ENCODE assay signal across 8 cellular contexts in the genomic region with DNA sequence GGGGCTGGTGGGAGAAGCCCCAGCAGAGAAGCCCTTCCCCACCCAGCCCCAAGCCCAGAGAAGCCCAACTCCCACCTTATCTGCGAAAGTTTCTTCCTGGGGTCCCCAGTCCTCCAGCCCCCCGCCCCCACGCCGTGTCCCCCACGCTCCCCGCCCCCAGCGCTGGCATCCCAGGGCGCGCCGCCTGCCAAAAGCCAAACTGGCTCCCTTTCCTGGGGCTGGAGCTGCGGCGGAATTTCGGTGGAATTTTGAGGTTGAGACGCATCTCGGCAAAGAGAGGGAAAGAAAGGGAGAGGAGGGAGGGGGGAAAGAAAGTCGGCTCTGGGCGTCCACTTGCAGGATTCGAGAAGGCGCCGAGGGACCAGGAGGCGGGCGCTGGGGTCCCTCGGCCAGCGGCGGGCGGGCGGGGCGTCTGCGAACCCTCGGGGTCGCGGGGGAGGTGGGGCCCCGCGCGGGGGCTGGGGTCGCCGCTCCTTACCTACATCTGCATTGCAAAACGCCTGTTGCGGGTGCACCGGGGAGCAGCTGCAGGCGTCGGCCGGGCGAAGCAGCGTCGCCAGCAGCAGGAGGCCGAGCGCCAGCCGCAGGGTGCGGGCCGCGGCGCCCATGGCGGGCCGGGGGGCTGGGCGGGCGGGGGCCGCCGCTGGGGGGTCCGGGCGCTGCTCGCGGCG. TPM values are rescaled to one million over a fixed set of nuclear protein-coding genes. Genes with fewer than 3 reads are reported as not detected.
A peak's percentile ranks its signal among the peaks of the same experiment; 100 is the strongest.
DNase-seq lines count a peak whose midpoint lies in the region; TF ChIP-seq lines count a peak whose summit lies in the region.

No MANE protein-coding gene starts in this region.

- no peak overlapping the region for H3K27ac ChIP-seq in iPS DF 6.9 (ENCODE audit: low read length)
- no peak overlapping the region for H3K27ac ChIP-seq in smooth muscle cell (ENCODE audit: low read depth)

- H3K9me3 Mint-ChIP-seq in activated CD4-positive, alpha-beta T cell treated with anti-CD3 and anti-CD28 coated beads, Interleukin-2, amount 10 ng/mL, durations not matched to agents 7 days and 5 days: no peaks in the 10 kb centered on the region
- no peaks in the 10 kb centered on the region for H3K9me3 Mint-ChIP-seq in activated T-helper 1 cell treated with anti-CD3 and anti-CD28 coated beads, Interleukin-12 subunit alpha, Interleukin-12 subunit beta, Interleukin-2, Interleukin-4 antibody, amounts not matched to agents 30 ng/mL and 10 ng/mL and 1 ng/mL, durations not matched to agents 14 hours and 24 hours and 36 hours

- peaks cover 9% of the 10 kb centered on the region for H3F3A ChIP-seq in smooth muscle cell (ENCODE audit: low read depth)

- no CpG with 5 or more reads among the region's 64 CpGs for WGBS in iPS DF 6.9 (ENCODE audit: insufficient coverage, insufficient read length)
- WGBS in smooth muscle cell (ENCODE audit: low lambda C conversion rate): 2% methylated on average over 23 of the region's 64 CpGs

- H3K9me3 ChIP-seq in iPS DF 6.9 (ENCODE audit: control insufficient read depth, insufficient read depth, low read length) (no peaks in the 10 kb centered on the region), smooth muscle cell (replicated peaks; ENCODE audit: low read depth) (no peaks in the 10 kb centered on the region)

- H3K4me3 ChIP-seq in iPS DF 6.9 (ENCODE audit: low read length) (peak overlapping the region; percentile 45), smooth muscle cell (peak overlapping the region; percentile 84)

- peak overlapping the region; percentile 50 for H3K9ac ChIP-seq in smooth muscle cell (ENCODE audit: low read depth)

- H3K36me3 Mint-ChIP-seq in activated CD4-positive, alpha-beta T cell treated with anti-CD3 and anti-CD28 coated beads, Interleukin-2, amount 10 ng/mL, durations not matched to agents 7 days and 5 days (ENCODE audit: low read depth): no peaks in the 10 kb centered on the region
- H3K36me3 Mint-ChIP-seq in activated T-helper 1 cell treated with anti-CD3 and anti-CD28 coated beads, Interleukin-12 subunit alpha, Interleukin-12 subunit beta, Interleukin-2, Interleukin-4 antibody, amounts not matched to agents 30 ng/mL and 10 ng/mL and 1 ng/mL, durations not matched to agents 14 hours and 24 hours and 36 hours (ENCODE audit: low read depth): no peaks in the 10 kb centered on the region

- TF ChIP-seq CTCF in smooth muscle cell (IDR thresholded peaks at IDR 0.05; ENCODE audit: borderline replicate concordance, insufficient read depth, poor library complexity, severe bottlenecking): no peak

- intact Hi-C loops in activated T-helper 1 cell treated with anti-CD3 and anti-CD28 coated beads, Interleukin-12 subunit alpha, Interleukin-12 subunit beta, Interleukin-2, Interleukin-4 antibody, amounts not matched to agents 30 ng/mL and 10 ng/mL and 1 ng/mL, durations not matched to agents 14 hours and 24 hours and 36 hours (cut with micrococcal nuclease): loop anchor here (1.0 to 5.0 kb wide), 2 partner anchors 37 to 59 kb away; no protein-coding TSS in a partner anchor

- peak overlapping the region; percentile 99 for H3K4me2 ChIP-seq in smooth muscle cell

- H4K20me1 ChIP-seq in smooth muscle cell (ENCODE audit: low read depth): peaks cover 49% of the 10 kb centered on the region

- H3K27ac Mint-ChIP-seq in activated CD4-positive, alpha-beta T cell treated with anti-CD3 and anti-CD28 coated beads, Interleukin-2, amount 10 ng/mL, durations not matched to agents 7 days and 5 days: no peak overlapping the region
- H3K27ac Mint-ChIP-seq in activated T-helper 1 cell treated with anti-CD3 and anti-CD28 coated beads, Interleukin-12 subunit alpha, Interleukin-12 subunit beta, Interleukin-2, Interleukin-4 antibody, amounts not matched to agents 30 ng/mL and 10 ng/mL and 1 ng/mL, durations not matched to agents 14 hours and 24 hours and 36 hours: no peak overlapping the region

- DNase-seq in activated CD4-positive, alpha-beta T cell treated with anti-CD3 and anti-CD28 coated beads, Interleukin-2, amount 10 ng/mL, durations not matched to agents 7 days and 5 days: no peak
- no peak for DNase-seq in activated CD4-positive, alpha-beta T cell treated with anti-CD3 and anti-CD28 coated beads, Interleukin-2, amount 50 U/mL, for 1 hour
- no peak for DNase-seq in activated T-helper 1 cell treated with anti-CD3 and anti-CD28 coated beads, Interleukin-12 subunit alpha, Interleukin-12 subunit beta, Interleukin-2, Interleukin-4 antibody, amounts not matched to agents 30 ng/mL and 10 ng/mL and 1 ng/mL, durations not matched to agents 14 hours and 24 hours and 36 hours (ENCODE audit: low spot score)
- DNase-seq in iPS DF 6.9 (ENCODE audit: low read depth, low spot score) (no peak), smooth muscle cell (lab: John Stamatoyannopoulos, UW; ENCODE audit: unreplicated experiment) (no peak)
- no peak for DNase-seq in NK-92 treated with Interleukin-12 subunit alpha and Interleukin-12 subunit beta, amount 100 ng/mL, for 24 hours (lab: John Stamatoyannopoulos, UW)
- DNase-seq in activated CD4-positive, CD25-positive, alpha-beta regulatory T cell (lab: John Stamatoyannopoulos, UW): no peak
- DNase-seq in stimulated activated naive CD4-positive, alpha-beta T cell treated with Interleukin-2 at 50 U/mL for 16 hours (lab: John Stamatoyannopoulos, UW): no peak

- H3K27me3 ChIP-seq in iPS DF 6.9 (ENCODE audit: control insufficient read depth, insufficient read depth, low read length) (no peaks in the 10 kb centered on the region), smooth muscle cell (ENCODE audit: low read depth) (no peaks in the 10 kb centered on the region)

- H3K27me3 Mint-ChIP-seq in activated CD4-positive, alpha-beta T cell treated with anti-CD3 and anti-CD28 coated beads, Interleukin-2, amount 10 ng/mL, durations not matched to agents 7 days and 5 days: peaks cover 26% of the 10 kb centered on the region
- peaks cover 35% of the 10 kb centered on the region for H3K27me3 Mint-ChIP-seq in activated T-helper 1 cell treated with anti-CD3 and anti-CD28 coated beads, Interleukin-12 subunit alpha, Interleukin-12 subunit beta, Interleukin-2, Interleukin-4 antibody, amounts not matched to agents 30 ng/mL and 10 ng/mL and 1 ng/mL, durations not matched to agents 14 hours and 24 hours and 36 hours (ENCODE audit: insufficient read depth)

- H3K4me1 ChIP-seq in iPS DF 6.9 (ENCODE audit: control insufficient read depth, insufficient read depth, low read length) (peaks cover 5% of the 10 kb centered on the region), smooth muscle cell (ENCODE audit: low read depth) (peaks cover 11% of the 10 kb centered on the region)

- CTCF ChIA-PET in activated CD4-positive, alpha-beta T cell treated with anti-CD3 and anti-CD28 coated beads, Interleukin-2, amount 10 ng/mL, durations not matched to agents 7 days and 5 days (lab: Charles Lee): no interaction called here

- H2AFZ ChIP-seq in smooth muscle cell (ENCODE audit: low read depth): no peak overlapping the region

- peaks cover 50% of the 10 kb centered on the region for H3K79me2 ChIP-seq in smooth muscle cell (ENCODE audit: low read depth)

- POLR2A ChIA-PET in activated CD4-positive, alpha-beta T cell treated with anti-CD3 and anti-CD28 coated beads, Interleukin-2, amount 10 ng/mL, durations not matched to agents 7 days and 5 days (lab: Charles Lee): no interaction called here

- H3K4me3 Mint-ChIP-seq in activated CD4-positive, alpha-beta T cell treated with anti-CD3 and anti-CD28 coated beads, Interleukin-2, amount 10 ng/mL, durations not matched to agents 7 days and 5 days: peak overlapping the region; percentile 66
- H3K4me3 Mint-ChIP-seq in activated T-helper 1 cell treated with anti-CD3 and anti-CD28 coated beads, Interleukin-12 subunit alpha, Interleukin-12 subunit beta, Interleukin-2, Interleukin-4 antibody, amounts not matched to agents 30 ng/mL and 10 ng/mL and 1 ng/mL, durations not matched to agents 14 hours and 24 hours and 36 hours: peak overlapping the region; percentile 47

- H3K36me3 ChIP-seq in iPS DF 6.9 (ENCODE audit: control insufficient read depth, insufficient read depth, low read length): no peaks in the 10 kb centered on the region
- H3K36me3 ChIP-seq in smooth muscle cell (ENCODE audit: low read depth): no peaks in the 10 kb centered on the region

- peaks cover 17% of the 10 kb centered on the region for H3K4me1 Mint-ChIP-seq in activated CD4-positive, alpha-beta T cell treated with anti-CD3 and anti-CD28 coated beads, Interleukin-2, amount 10 ng/mL, durations not matched to agents 7 days and 5 days
- H3K4me1 Mint-ChIP-seq in activated T-helper 1 cell treated with anti-CD3 and anti-CD28 coated beads, Interleukin-12 subunit alpha, Interleukin-12 subunit beta, Interleukin-2, Interleukin-4 antibody, amounts not matched to agents 30 ng/mL and 10 ng/mL and 1 ng/mL, durations not matched to agents 14 hours and 24 hours and 36 hours (ENCODE audit: low read depth): peaks cover 5% of the 10 kb centered on the region

RNA-seq across cellular contexts. Expression of gene TIMP2, which starts 0.6 kb away (rescaled TPM):
- 1 to 10 TPM; 2.4 to 2.6 TPM for total RNA-seq in activated CD4-positive, alpha-beta T cell treated with anti-CD3 and anti-CD28 coated beads, Interleukin-2, amount 10 ng/mL, durations not matched to agents 7 days and 5 days
- 1.0 and 1.1 TPM in 2 replicates for total RNA-seq in activated T-helper 1 cell treated with anti-CD3 and anti-CD28 coated beads, Interleukin-12 subunit alpha, Interleukin-12 subunit beta, Interleukin-2, Interleukin-4 antibody, amounts not matched to agents 30 ng/mL and 10 ng/mL and 1 ng/mL, durations not matched to agents 14 hours and 24 hours and 36 hours
- 111 TPM in 2 replicates for total RNA-seq in smooth muscle cell
- 37.8 and 40.9 TPM in 2 replicates for polyA plus RNA-seq in smooth muscle cell

RNA-seq across cellular contexts. Expression of gene CEP295NL, which starts 21.6 kb away (rescaled TPM):
- under 1 TPM in 1 of 2 experiments, not detected in 1; 0.10 TPM for total RNA-seq in activated CD4-positive, alpha-beta T cell treated with anti-CD3 and anti-CD28 coated beads, Interleukin-2, amount 10 ng/mL, durations not matched to agents 7 days and 5 days
- not detected in 2 replicates for total RNA-seq in activated T-helper 1 cell treated with anti-CD3 and anti-CD28 coated beads, Interleukin-12 subunit alpha, Interleukin-12 subunit beta, Interleukin-2, Interleukin-4 antibody, amounts not matched to agents 30 ng/mL and 10 ng/mL and 1 ng/mL, durations not matched to agents 14 hours and 24 hours and 36 hours
- total RNA-seq in smooth muscle cell: 0.85 and 1.2 TPM in 2 replicates
- 1.8 TPM in 1 of 2 replicates, not detected in the other for polyA plus RNA-seq in smooth muscle cell

RNA-seq across cellular contexts. Expression of gene LGALS3BP, which starts 55.1 kb away (rescaled TPM):
- 100 to 1,000 TPM; 269 to 284 TPM for total RNA-seq in activated CD4-positive, alpha-beta T cell treated with anti-CD3 and anti-CD28 coated beads, Interleukin-2, amount 10 ng/mL, durations not matched to agents 7 days and 5 days
- 75.3 and 78.5 TPM in 2 replicates for total RNA-seq in activated T-helper 1 cell treated with anti-CD3 and anti-CD28 coated beads, Interleukin-12 subunit alpha, Interleukin-12 subunit beta, Interleukin-2, Interleukin-4 antibody, amounts not matched to agents 30 ng/mL and 10 ng/mL and 1 ng/mL, durations not matched to agents 14 hours and 24 hours and 36 hours
- total RNA-seq in smooth muscle cell: 55.7 and 66.5 TPM in 2 replicates
- polyA plus RNA-seq in smooth muscle cell: 110 and 151 TPM in 2 replicates

Comparison
In these comparisons a context has a peak if more than half of its experiments do, and no peak if none do; other contexts are left out.
1. RNA of gene TIMP2, which starts 0.6 kb away (total RNA-seq): 111 TPM in smooth muscle cell; 2.4 to 2.6 TPM in activated CD4-positive, alpha-beta T cell treated with anti-CD3 and anti-CD28 coated beads, Interleukin-2, amount 10 ng/mL, durations not matched to agents 7 days and 5 days and 1.0 to 1.1 TPM in activated T-helper 1 cell treated with anti-CD3 and anti-CD28 coated beads, Interleukin-12 subunit alpha, Interleukin-12 subunit beta, Interleukin-2, Interleukin-4 antibody, amounts not matched to agents 30 ng/mL and 10 ng/mL and 1 ng/mL, durations not matched to agents 14 hours and 24 hours and 36 hours; every median in the first group is over 10 times any median in the second.